In the genomic region with DNA sequence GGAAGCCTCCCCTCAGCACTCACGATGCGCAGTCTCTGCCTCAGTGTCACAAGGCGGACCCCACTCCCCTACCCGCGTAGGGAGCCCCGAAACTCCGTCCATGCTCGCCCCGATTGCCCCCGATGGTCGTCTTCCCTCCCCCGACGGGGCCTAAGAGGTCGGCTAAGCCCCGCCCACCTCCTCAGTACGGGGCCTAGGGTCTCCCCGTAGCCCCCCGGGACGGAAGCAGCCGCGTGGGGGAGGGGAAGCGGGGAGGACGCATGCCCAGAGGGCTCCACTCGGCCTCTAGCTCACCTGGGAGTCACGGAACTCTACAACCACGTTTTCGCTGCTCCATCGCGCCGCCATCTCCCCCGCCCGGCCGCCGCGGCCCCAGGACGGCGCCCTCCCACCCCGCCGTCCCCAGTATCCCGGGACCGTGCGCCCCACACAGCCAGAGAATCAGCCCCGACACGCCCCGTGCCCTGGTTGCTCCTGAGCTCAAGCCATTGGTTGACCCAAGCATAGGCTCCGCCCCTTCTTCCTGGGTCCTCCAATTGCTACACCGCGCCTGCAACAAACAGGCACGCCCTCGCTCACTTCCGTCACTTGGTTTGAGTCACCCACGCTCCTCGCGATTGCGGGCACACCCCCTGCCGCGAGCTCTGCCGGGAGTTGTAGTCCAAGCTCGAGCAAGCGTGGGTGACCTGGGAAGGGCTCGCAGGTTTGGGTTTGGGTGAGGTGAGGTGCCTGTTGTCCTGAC, we compare ENCODE assay signal across 1 cellular context.
A peak's percentile ranks its signal among the peaks of the same experiment; 100 is the strongest.
TF ChIP-seq lines count a peak whose summit lies in the region.

A gene with protein sequence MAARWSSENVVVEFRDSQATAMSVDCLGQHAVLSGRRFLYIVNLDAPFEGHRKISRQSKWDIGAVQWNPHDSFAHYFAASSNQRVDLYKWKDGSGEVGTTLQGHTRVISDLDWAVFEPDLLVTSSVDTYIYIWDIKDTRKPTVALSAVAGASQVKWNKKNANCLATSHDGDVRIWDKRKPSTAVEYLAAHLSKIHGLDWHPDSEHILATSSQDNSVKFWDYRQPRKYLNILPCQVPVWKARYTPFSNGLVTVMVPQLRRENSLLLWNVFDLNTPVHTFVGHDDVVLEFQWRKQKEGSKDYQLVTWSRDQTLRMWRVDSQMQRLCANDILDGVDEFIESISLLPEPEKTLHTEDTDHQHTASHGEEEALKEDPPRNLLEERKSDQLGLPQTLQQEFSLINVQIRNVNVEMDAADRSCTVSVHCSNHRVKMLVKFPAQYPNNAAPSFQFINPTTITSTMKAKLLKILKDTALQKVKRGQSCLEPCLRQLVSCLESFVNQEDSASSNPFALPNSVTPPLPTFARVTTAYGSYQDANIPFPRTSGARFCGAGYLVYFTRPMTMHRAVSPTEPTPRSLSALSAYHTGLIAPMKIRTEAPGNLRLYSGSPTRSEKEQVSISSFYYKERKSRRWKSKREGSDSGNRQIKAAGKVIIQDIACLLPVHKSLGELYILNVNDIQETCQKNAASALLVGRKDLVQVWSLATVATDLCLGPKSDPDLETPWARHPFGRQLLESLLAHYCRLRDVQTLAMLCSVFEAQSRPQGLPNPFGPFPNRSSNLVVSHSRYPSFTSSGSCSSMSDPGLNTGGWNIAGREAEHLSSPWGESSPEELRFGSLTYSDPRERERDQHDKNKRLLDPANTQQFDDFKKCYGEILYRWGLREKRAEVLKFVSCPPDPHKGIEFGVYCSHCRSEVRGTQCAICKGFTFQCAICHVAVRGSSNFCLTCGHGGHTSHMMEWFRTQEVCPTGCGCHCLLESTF (minus strand): TSS at position 454 of the 742 bp plus-strand sequence. CDS start 106 bp downstream, at position 348.

TF ChIP-seq in K562, 482 proteins besides CTCF, POLR2A, EP300 and RAD21 (continued from another document and continues in another):
- TF ChIP-seq, protein P1, sequence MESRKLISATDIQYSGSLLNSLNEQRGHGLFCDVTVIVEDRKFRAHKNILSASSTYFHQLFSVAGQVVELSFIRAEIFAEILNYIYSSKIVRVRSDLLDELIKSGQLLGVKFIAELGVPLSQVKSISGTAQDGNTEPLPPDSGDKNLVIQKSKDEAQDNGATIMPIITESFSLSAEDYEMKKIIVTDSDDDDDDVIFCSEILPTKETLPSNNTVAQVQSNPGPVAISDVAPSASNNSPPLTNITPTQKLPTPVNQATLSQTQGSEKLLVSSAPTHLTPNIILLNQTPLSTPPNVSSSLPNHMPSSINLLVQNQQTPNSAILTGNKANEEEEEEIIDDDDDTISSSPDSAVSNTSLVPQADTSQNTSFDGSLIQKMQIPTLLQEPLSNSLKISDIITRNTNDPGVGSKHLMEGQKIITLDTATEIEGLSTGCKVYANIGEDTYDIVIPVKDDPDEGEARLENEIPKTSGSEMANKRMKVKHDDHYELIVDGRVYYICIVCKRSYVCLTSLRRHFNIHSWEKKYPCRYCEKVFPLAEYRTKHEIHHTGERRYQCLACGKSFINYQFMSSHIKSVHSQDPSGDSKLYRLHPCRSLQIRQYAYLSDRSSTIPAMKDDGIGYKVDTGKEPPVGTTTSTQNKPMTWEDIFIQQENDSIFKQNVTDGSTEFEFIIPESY (CRISPR knock-in tag; IDR thresholded peaks at IDR 0.05): no peak
- TF ChIP-seq FIP1L1 (IDR thresholded peaks at IDR 0.05; ENCODE audit: low read depth, low read length, poor library complexity, severe bottlenecking) (no peak), NELFE (IDR thresholded peaks at IDR 0.05; ENCODE audit: insufficient read depth, insufficient read length) (no peak), MCM3 (IDR thresholded peaks at IDR 0.05) (no peak), SREBF2 (CRISPR knock-in tag; IDR thresholded peaks at IDR 0.05) (no peak), SRSF9 (IDR thresholded peaks at IDR 0.05; ENCODE audit: borderline replicate concordance, low read depth, low read length) (no peak), ZNF780A (CRISPR knock-in tag; IDR thresholded peaks at IDR 0.05) (no peak), NR1H2 (CRISPR knock-in tag; IDR thresholded peaks at IDR 0.05) (no peak), RB1 (IDR thresholded peaks at IDR 0.05; ENCODE audit: low read depth) (0 out of 2 replicates have a peak, but pooled peaks have one; percentile 28), NR2C2 (CRISPR knock-in tag; IDR thresholded peaks at IDR 0.05) (peak; percentile 80; the same call in 1 of the 2 replicates), NR2C2 (tag; IDR thresholded peaks at IDR 0.05) (peak; percentile 91), BCL6 (CRISPR knock-in tag; IDR thresholded peaks at IDR 0.05) (no peak), RBM39 (optimal IDR thresholded peaks at IDR 0.05; ENCODE audit: low read depth, low read length) (no peak), ZNF41 (CRISPR knock-in tag; conservative IDR thresholded peaks at IDR 0.05) (no peak), ZNF584 (CRISPR knock-in tag; IDR thresholded peaks at IDR 0.05; ENCODE audit: low read depth) (no peak), POLR3A (IDR thresholded peaks at IDR 0.05; ENCODE audit: borderline replicate concordance, extremely low read depth, insufficient read depth, insufficient read length) (no peak), MYNN (IDR thresholded peaks at IDR 0.05) (no peak), MYNN (CRISPR knock-in tag; IDR thresholded peaks at IDR 0.05) (no peak), CBX5 (IDR thresholded peaks at IDR 0.05; ENCODE audit: borderline replicate concordance, low read depth) (no peak), MECOM (CRISPR knock-in tag; IDR thresholded peaks at IDR 0.05) (no peak), ZNF121 (CRISPR knock-in tag; conservative IDR thresholded peaks at IDR 0.05) (no peak), SP1 (CRISPR knock-in tag; IDR thresholded peaks at IDR 0.05) (peak; percentile 98), SMARCA4 (IDR thresholded peaks at IDR 0.05) (no peak), GATAD2A (IDR thresholded peaks at IDR 0.05) (peak; percentile 30; the same call in 1 of the 2 replicates), CBX2 (IDR thresholded peaks at IDR 0.05; ENCODE audit: insufficient read depth, low read length, poor library complexity, severe bottlenecking) (no peak), SMAD3 (CRISPR knock-in tag; conservative IDR thresholded peaks at IDR 0.05) (no peak), MTF1 (CRISPR knock-in tag; IDR thresholded peaks at IDR 0.05; ENCODE audit: borderline replicate concordance) (no peak), PYGO2 (tag; IDR thresholded peaks at IDR 0.05) (no peak), RBFOX2 (IDR thresholded peaks at IDR 0.05; ENCODE audit: low read depth, low read length) (peak; percentile 80), NRF1 (conservative IDR thresholded peaks at IDR 0.05 in 1 of 2, IDR thresholded peaks at IDR 0.05 in 1 of 2) (peak; percentile 84 to 87), ZNF449 (CRISPR knock-in tag; IDR thresholded peaks at IDR 0.05) (no peak), COPS2 (conservative IDR thresholded peaks at IDR 0.05) (no peak), MEF2A (IDR thresholded peaks at IDR 0.05; ENCODE audit: control insufficient read depth, low read depth, low read length) (no peak), TBL1XR1 (IDR thresholded peaks at IDR 0.05; ENCODE audit: low read length in 2 of 2) (no peak), IFI16 (CRISPR knock-in tag; IDR thresholded peaks at IDR 0.05) (no peak), MXI1 (IDR thresholded peaks at IDR 0.05; ENCODE audit: low read depth, low read length) (peak; percentile 88), CEBPB (tag; IDR thresholded peaks at IDR 0.05) (0 out of 2 replicates have a peak, but pooled peaks have one; percentile 43), ARID3A (IDR thresholded peaks at IDR 0.05; ENCODE audit: borderline replicate concordance, low read depth, low read length) (no peak), PHB2 (IDR thresholded peaks at IDR 0.05; ENCODE audit: low read depth) (no peak), HMBOX1 (IDR thresholded peaks at IDR 0.05) (no peak; the same call in 1 of the 2 replicates), MEF2D (tag; conservative IDR thresholded peaks at IDR 0.05; ENCODE audit: low read depth) (no peak), PCBP1 (IDR thresholded peaks at IDR 0.05; ENCODE audit: low read depth, low read length, poor library complexity, severe bottlenecking) (peak; percentile 66)
- TF ChIP-seq, protein P2, sequence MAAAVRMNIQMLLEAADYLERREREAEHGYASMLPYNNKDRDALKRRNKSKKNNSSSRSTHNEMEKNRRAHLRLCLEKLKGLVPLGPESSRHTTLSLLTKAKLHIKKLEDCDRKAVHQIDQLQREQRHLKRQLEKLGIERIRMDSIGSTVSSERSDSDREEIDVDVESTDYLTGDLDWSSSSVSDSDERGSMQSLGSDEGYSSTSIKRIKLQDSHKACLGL (CRISPR knock-in tag; IDR thresholded peaks at IDR 0.05; ENCODE audit: borderline replicate concordance, poor library complexity, severe bottlenecking): no peak
- TF ChIP-seq, protein P3, sequence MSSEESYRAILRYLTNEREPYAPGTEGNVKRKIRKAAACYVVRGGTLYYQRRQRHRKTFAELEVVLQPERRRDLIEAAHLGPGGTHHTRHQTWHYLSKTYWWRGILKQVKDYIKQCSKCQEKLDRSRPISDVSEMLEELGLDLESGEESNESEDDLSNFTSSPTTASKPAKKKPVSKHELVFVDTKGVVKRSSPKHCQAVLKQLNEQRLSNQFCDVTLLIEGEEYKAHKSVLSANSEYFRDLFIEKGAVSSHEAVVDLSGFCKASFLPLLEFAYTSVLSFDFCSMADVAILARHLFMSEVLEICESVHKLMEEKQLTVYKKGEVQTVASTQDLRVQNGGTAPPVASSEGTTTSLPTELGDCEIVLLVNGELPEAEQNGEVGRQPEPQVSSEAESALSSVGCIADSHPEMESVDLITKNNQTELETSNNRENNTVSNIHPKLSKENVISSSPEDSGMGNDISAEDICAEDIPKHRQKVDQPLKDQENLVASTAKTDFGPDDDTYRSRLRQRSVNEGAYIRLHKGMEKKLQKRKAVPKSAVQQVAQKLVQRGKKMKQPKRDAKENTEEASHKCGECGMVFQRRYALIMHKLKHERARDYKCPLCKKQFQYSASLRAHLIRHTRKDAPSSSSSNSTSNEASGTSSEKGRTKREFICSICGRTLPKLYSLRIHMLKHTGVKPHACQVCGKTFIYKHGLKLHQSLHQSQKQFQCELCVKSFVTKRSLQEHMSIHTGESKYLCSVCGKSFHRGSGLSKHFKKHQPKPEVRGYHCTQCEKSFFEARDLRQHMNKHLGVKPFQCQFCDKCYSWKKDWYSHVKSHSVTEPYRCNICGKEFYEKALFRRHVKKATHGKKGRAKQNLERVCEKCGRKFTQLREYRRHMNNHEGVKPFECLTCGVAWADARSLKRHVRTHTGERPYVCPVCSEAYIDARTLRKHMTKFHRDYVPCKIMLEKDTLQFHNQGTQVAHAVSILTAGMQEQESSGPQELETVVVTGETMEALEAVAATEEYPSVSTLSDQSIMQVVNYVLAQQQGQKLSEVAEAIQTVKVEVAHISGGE (CRISPR knock-in tag; IDR thresholded peaks at IDR 0.05): peak in 1 of 3 experiments; percentile 38; a peak in 1 of 6 replicates
